Comparison of ENCODE assay signal across 8 cellular contexts in genomic region chr4:141346144-141346543, GRCh38.
A peak's percentile ranks its signal among the peaks of the same experiment; 100 is the strongest.
DNase-seq lines count a peak whose midpoint lies in the region; ATAC-seq and TF ChIP-seq lines count a peak whose summit lies in the region.

No MANE protein-coding gene starts in this region.

- no peak overlapping the region for H3K4me3 Mint-ChIP-seq in activated CD8-positive, alpha-beta T cell treated with anti-CD3 and anti-CD28 coated beads for 36 hours
- no peak overlapping the region for H3K4me3 Mint-ChIP-seq in activated CD8-positive, alpha-beta T cell treated with anti-CD3 and anti-CD28 coated beads, Interleukin-2, amount 10 ng/mL, durations not matched to agents 7 days and 5 days

- H3K79me2 ChIP-seq in MM.1S (ENCODE audit: low read length), result no peaks in the 10 kb centered on the region

- CTCF ChIA-PET in activated CD8-positive, alpha-beta T cell treated with anti-CD3 and anti-CD28 coated beads for 36 hours (lab: Charles Lee), result interaction anchor here (1.0 to 1.3 kb wide), 4 partner anchors 12 to 366 kb away, joined by 3 to 4 read pairs (median 3); no protein-coding TSS in a partner anchor
- CTCF ChIA-PET in activated CD8-positive, alpha-beta T cell treated with anti-CD3 and anti-CD28 coated beads, Interleukin-2, amount 10 ng/mL, durations not matched to agents 7 days and 5 days (lab: Charles Lee), result interaction anchor here (1.1 kb wide), 1 partner anchor 366 kb away, joined by 6 read pairs; no protein-coding TSS in a partner anchor

- POLR2A ChIA-PET in activated CD8-positive, alpha-beta T cell treated with anti-CD3 and anti-CD28 coated beads for 36 hours (lab: Charles Lee), result no interaction called here
- POLR2A ChIA-PET in activated CD8-positive, alpha-beta T cell treated with anti-CD3 and anti-CD28 coated beads, Interleukin-2, amount 10 ng/mL, durations not matched to agents 7 days and 5 days (lab: Charles Lee), result no interaction called here

- intact Hi-C loops in activated CD8-positive, alpha-beta T cell treated with anti-CD3 and anti-CD28 coated beads for 36 hours (cut with micrococcal nuclease), result no loop called here
- intact Hi-C loops in upper lobe of right lung (cut with DNase I), result no loop called here

- H3K4me1 Mint-ChIP-seq in activated CD8-positive, alpha-beta T cell treated with anti-CD3 and anti-CD28 coated beads for 36 hours (ENCODE audit: low read depth), result no peaks in the 10 kb centered on the region
- no peaks in the 10 kb centered on the region for H3K4me1 Mint-ChIP-seq in activated CD8-positive, alpha-beta T cell treated with anti-CD3 and anti-CD28 coated beads, Interleukin-2, amount 10 ng/mL, durations not matched to agents 7 days and 5 days (ENCODE audit: low read depth)

- H4K20me1 ChIP-seq in MM.1S (ENCODE audit: insufficient read depth, low read length), result no peaks in the 10 kb centered on the region

- H3K4me3 ChIP-seq in MM.1S (ENCODE audit: low read length), result no peak overlapping the region
- H3K4me3 ChIP-seq in adipocyte (ENCODE audit: low read length), result no peak overlapping the region
- H3K4me3 ChIP-seq in upper lobe of right lung, result no peak overlapping the region

- H3K9me2 ChIP-seq in MM.1S (replicated peaks; ENCODE audit: insufficient read depth, low read length), result no peaks in the 10 kb centered on the region

- H3K27me3 ChIP-seq in MM.1S (replicated peaks; ENCODE audit: insufficient read depth, low read length) (no peaks in the 10 kb centered on the region), adipocyte (replicated peaks; ENCODE audit: control insufficient read depth, insufficient read depth, low read length) (no peaks in the 10 kb centered on the region), upper lobe of right lung (no peaks in the 10 kb centered on the region)

- H3K36me3 ChIP-seq in MM.1S (replicated peaks; ENCODE audit: insufficient read depth, low read length) (no peaks in the 10 kb centered on the region), adipocyte (ENCODE audit: control insufficient read depth, insufficient read depth, low read length, severe bottlenecking) (no peaks in the 10 kb centered on the region), upper lobe of right lung (no peaks in the 10 kb centered on the region)

- H3F3A ChIP-seq in MM.1S (ENCODE audit: insufficient read depth, low read length), result peaks cover 3% of the 10 kb centered on the region; the same call in 1 of the 2 replicates

- H3K9me3 ChIP-seq in MM.1S (replicated peaks; ENCODE audit: insufficient read depth, low read length) (no peaks in the 10 kb centered on the region), adipocyte (ENCODE audit: control insufficient read depth, low read length) (no peaks in the 10 kb centered on the region), upper lobe of right lung (no peaks in the 10 kb centered on the region)

- TF ChIP-seq CTCF in activated CD8-positive, alpha-beta T cell treated with anti-CD3 and anti-CD28 coated beads for 36 hours (IDR thresholded peaks at IDR 0.05), result peak; percentile 23
- peak; percentile 58 for TF ChIP-seq CTCF in MM.1S (IDR thresholded peaks at IDR 0.05; ENCODE audit: low read length)
- TF ChIP-seq CTCF in upper lobe of right lung (IDR thresholded peaks at IDR 0.05), result peak; percentile 62

- ATAC-seq in activated CD8-positive, alpha-beta T cell treated with anti-CD3 and anti-CD28 coated beads for 36 hours, result no peak
- no peak for ATAC-seq in activated CD8-positive, alpha-beta T cell treated with anti-CD3 and anti-CD28 coated beads, Interleukin-2, amount 10 ng/mL, durations not matched to agents 7 days and 5 days
- ATAC-seq in upper lobe of right lung, result peak; percentile 82

- peaks cover 16% of the 10 kb centered on the region for H3K4me1 ChIP-seq in MM.1S (ENCODE audit: low read length)
- H3K4me1 ChIP-seq in adipocyte (ENCODE audit: control insufficient read depth, insufficient read depth, low read length), result peaks cover 20% of the 10 kb centered on the region
- H3K4me1 ChIP-seq in upper lobe of right lung, result no peaks in the 10 kb centered on the region

- no peak overlapping the region for H3K9ac ChIP-seq in MM.1S (ENCODE audit: low read length)
- H3K9ac ChIP-seq in adipocyte (ENCODE audit: low read length), result no peak overlapping the region

- no peak overlapping the region for H3K4me2 ChIP-seq in MM.1S (ENCODE audit: low read depth, low read length)

- H3K27ac ChIP-seq in MM.1S (ENCODE audit: low read length) (no peak overlapping the region), upper lobe of right lung (no peak overlapping the region)

- no peaks in the 10 kb centered on the region for H3K36me3 Mint-ChIP-seq in activated CD8-positive, alpha-beta T cell treated with anti-CD3 and anti-CD28 coated beads for 36 hours (ENCODE audit: low read depth)
- no peaks in the 10 kb centered on the region for H3K36me3 Mint-ChIP-seq in activated CD8-positive, alpha-beta T cell treated with anti-CD3 and anti-CD28 coated beads, Interleukin-2, amount 10 ng/mL, durations not matched to agents 7 days and 5 days (ENCODE audit: low read depth)

- H3K9me3 Mint-ChIP-seq in activated CD8-positive, alpha-beta T cell treated with anti-CD3 and anti-CD28 coated beads for 36 hours, result no peaks in the 10 kb centered on the region
- no peaks in the 10 kb centered on the region for H3K9me3 Mint-ChIP-seq in activated CD8-positive, alpha-beta T cell treated with anti-CD3 and anti-CD28 coated beads, Interleukin-2, amount 10 ng/mL, durations not matched to agents 7 days and 5 days (ENCODE audit: insufficient read depth)

- DNase-seq in activated CD8-positive, alpha-beta T cell treated with anti-CD3 and anti-CD28 coated beads for 36 hours, result no peak
- no peak for DNase-seq in activated CD8-positive, alpha-beta T cell treated with anti-CD3 and anti-CD28 coated beads, Interleukin-2, amount 10 ng/mL, durations not matched to agents 7 days and 5 days
- DNase-seq in MM.1S, result peak; percentile 41
- DNase-seq in adipocyte (ENCODE audit: low read depth), result peak; percentile 87
- peak; percentile 55 for DNase-seq in hepatic stellate cell (ENCODE audit: low spot score)
- no peak for DNase-seq in upper lobe of right lung
- no peak for DNase-seq in activated gamma-delta T cell treated with Interleukin-2 at 50 U/mL for 16 hours
- DNase-seq in activated CD8-positive, alpha-beta memory T cell treated with anti-CD3 and anti-CD28 coated beads, Interleukin-2, amount 50 U/mL, for 4 hours, result no peak

- no peak overlapping the region for H3K27ac Mint-ChIP-seq in activated CD8-positive, alpha-beta T cell treated with anti-CD3 and anti-CD28 coated beads for 36 hours
- no peak overlapping the region for H3K27ac Mint-ChIP-seq in activated CD8-positive, alpha-beta T cell treated with anti-CD3 and anti-CD28 coated beads, Interleukin-2, amount 10 ng/mL, durations not matched to agents 7 days and 5 days

- no peak overlapping the region for H2AFZ ChIP-seq in MM.1S (ENCODE audit: low read length)

- H3K27me3 Mint-ChIP-seq in activated CD8-positive, alpha-beta T cell treated with anti-CD3 and anti-CD28 coated beads for 36 hours, result peaks cover 11% of the 10 kb centered on the region
- peaks cover 9% of the 10 kb centered on the region for H3K27me3 Mint-ChIP-seq in activated CD8-positive, alpha-beta T cell treated with anti-CD3 and anti-CD28 coated beads, Interleukin-2, amount 10 ng/mL, durations not matched to agents 7 days and 5 days (ENCODE audit: low read depth)

Comparison
In these comparisons a context has a peak if more than half of its experiments do, and no peak if none do; other contexts are left out.
1. DNase-seq: peak in MM.1S (single experiment), adipocyte (single experiment) and hepatic stellate cell (single experiment); none in activated CD8-positive, alpha-beta T cell treated with anti-CD3 and anti-CD28 coated beads for 36 hours (single experiment), activated CD8-positive, alpha-beta T cell treated with anti-CD3 and anti-CD28 coated beads, Interleukin-2, amount 10 ng/mL, durations not matched to agents 7 days and 5 days (single experiment), upper lobe of right lung (single experiment), activated gamma-delta T cell treated with Interleukin-2 at 50 U/mL for 16 hours (single experiment) and activated CD8-positive, alpha-beta memory T cell treated with anti-CD3 and anti-CD28 coated beads, Interleukin-2, amount 50 U/mL, for 4 hours (single experiment).
2. Peak in every context shown above with its lines, with median percentiles within 50 percentile points of each other: CTCF ChIP-seq.